8 cellular contexts compared by ENCODE assay signal in genomic region chr3:196740476-196741400, GRCh38. TPM values are rescaled to one million over a fixed set of nuclear protein-coding genes. Genes with fewer than 3 reads are reported as not detected.
DNase-seq lines count a peak whose midpoint lies in the region; ATAC-seq and TF ChIP-seq lines count a peak whose summit lies in the region.

No MANE protein-coding gene starts in this region.

- intact Hi-C loops in head of caudate nucleus (cut with DNase I) (no loop called here), vagina (cut with DNase I) (no loop called here)

- peaks cover 34% of the 10 kb centered on the region for H3K4me1 Mint-ChIP-seq in HFFc6 (ENCODE audit: low read depth)
- H3K4me1 Mint-ChIP-seq in activated naive CD8-positive, alpha-beta T cell (ENCODE audit: low read depth): peaks cover 33% of the 10 kb centered on the region

- no peaks in the 10 kb centered on the region for H3K9me3 ChIP-seq in DND-41 (ENCODE audit: insufficient read depth, low read length, severe bottlenecking)
- no peaks in the 10 kb centered on the region for H3K9me3 ChIP-seq in NT2/D1 (ENCODE audit: insufficient read depth, low read length)
- no peaks in the 10 kb centered on the region for H3K9me3 ChIP-seq in osteoblast (ENCODE audit: low read depth, low read length)
- H3K9me3 ChIP-seq in vagina: no peaks in the 10 kb centered on the region

- H3K27ac ChIP-seq in DND-41 (ENCODE audit: low read length) (peak overlapping the region; percentile 90), osteoblast (ENCODE audit: low read depth, low read length) (peak overlapping the region; percentile 100), vagina (peak overlapping the region; percentile 95)

- no peaks in the 10 kb centered on the region for H3K27me3 Mint-ChIP-seq in HFFc6 (ENCODE audit: insufficient read depth)
- no peaks in the 10 kb centered on the region for H3K27me3 Mint-ChIP-seq in activated naive CD8-positive, alpha-beta T cell

- ATAC-seq in DND-41 (ENCODE audit: insufficient read depth, low read depth) (peak; percentile 13), HG03457 (IDR thresholded peaks at IDR 0.05; ENCODE audit: unreplicated experiment) (no peak)

- H3K4me3 ChIP-seq in DND-41 (ENCODE audit: low read depth in 1 of 2, low read length in 2 of 2) (peak overlapping the region; percentile 79 to 88), NT2/D1 (ENCODE audit: insufficient read length, low read depth) (peak overlapping the region; percentile 95), osteoblast (ENCODE audit: insufficient read depth, low read length) (peak overlapping the region; percentile 99), vagina (peak overlapping the region; percentile 73 to 75)

- H3K27ac Mint-ChIP-seq in HFFc6: peak overlapping the region; percentile 98
- H3K27ac Mint-ChIP-seq in activated naive CD8-positive, alpha-beta T cell: peak overlapping the region; percentile 100

- peak overlapping the region; percentile 83 for H2AFZ ChIP-seq in DND-41 (ENCODE audit: low read depth, low read length)
- H2AFZ ChIP-seq in osteoblast (ENCODE audit: low read length): peak overlapping the region; percentile 85

- H3K4me1 ChIP-seq in DND-41 (ENCODE audit: insufficient read depth, low read length) (peaks cover 26% of the 10 kb centered on the region), NT2/D1 (ENCODE audit: insufficient read depth, insufficient read length) (no peaks in the 10 kb centered on the region), osteoblast (ENCODE audit: insufficient read depth, low read length) (peaks cover 6% of the 10 kb centered on the region), vagina (peaks cover 35% of the 10 kb centered on the region)

- peaks cover 5% of the 10 kb centered on the region for H3K9me3 Mint-ChIP-seq in HFFc6
- H3K9me3 Mint-ChIP-seq in activated naive CD8-positive, alpha-beta T cell (ENCODE audit: low read depth): no peaks in the 10 kb centered on the region

- H3K79me2 ChIP-seq in DND-41 (ENCODE audit: insufficient read depth, low read length) (peaks cover 61% of the 10 kb centered on the region), osteoblast (ENCODE audit: insufficient read depth, low read length) (peaks cover 61% of the 10 kb centered on the region)

- peaks cover 24% of the 10 kb centered on the region for H4K20me1 ChIP-seq in DND-41 (ENCODE audit: insufficient read depth, low read length)
- peaks cover 31% of the 10 kb centered on the region for H4K20me1 ChIP-seq in osteoblast (ENCODE audit: insufficient read depth, low read length)

- TF ChIP-seq CTCF in DND-41 (IDR thresholded peaks at IDR 0.05; ENCODE audit: borderline replicate concordance, extremely low read depth, low read length, poor library complexity, severe bottlenecking): no peak
- TF ChIP-seq CTCF in HFFc6 (IDR thresholded peaks at IDR 0.05): no peak
- TF ChIP-seq CTCF in osteoblast (IDR thresholded peaks at IDR 0.05; ENCODE audit: extremely low read depth, low read depth, low read length): no peak
- TF ChIP-seq CTCF in vagina (IDR thresholded peaks at IDR 0.05): no peak

- H3K4me3 Mint-ChIP-seq in HFFc6: peak overlapping the region; percentile 97
- peak overlapping the region; percentile 100 for H3K4me3 Mint-ChIP-seq in activated naive CD8-positive, alpha-beta T cell

- no peak for TF ChIP-seq POLR2A in vagina (IDR thresholded peaks at IDR 0.05)

- H3K27me3 ChIP-seq in DND-41 (ENCODE audit: insufficient read depth, low read length, poor library complexity): no peaks in the 10 kb centered on the region
- no peaks in the 10 kb centered on the region for H3K27me3 ChIP-seq in NT2/D1 (ENCODE audit: insufficient read depth, insufficient read length)
- H3K27me3 ChIP-seq in osteoblast (ENCODE audit: insufficient read depth, low read length): no peaks in the 10 kb centered on the region
- H3K27me3 ChIP-seq in vagina: no peaks in the 10 kb centered on the region

- DNase-seq in DND-41 (peak; percentile 22), HFFc6 (peak; percentile 65), NT2/D1 (ENCODE audit: low read depth, low spot score) (peak; percentile 27), head of caudate nucleus (peak in 34 of 42 donors; percentile 16 to 60 (median 37)), osteoblast (ENCODE audit: insufficient read length, low spot score, missing footprints) (no peak), vagina (ENCODE audit: extremely low spot score in 2 of 2) (no peak)

- H3K4me2 ChIP-seq in DND-41 (ENCODE audit: insufficient read depth, low read length): peak overlapping the region; percentile 80
- peak overlapping the region; percentile 85 for H3K4me2 ChIP-seq in osteoblast (ENCODE audit: insufficient read depth, low read length)

- H3K36me3 Mint-ChIP-seq in HFFc6 (ENCODE audit: low read depth): peaks cover 10% of the 10 kb centered on the region
- H3K36me3 Mint-ChIP-seq in activated naive CD8-positive, alpha-beta T cell: peaks cover 4% of the 10 kb centered on the region

- H3K36me3 ChIP-seq in DND-41 (ENCODE audit: insufficient read depth, low read length): peaks cover 6% of the 10 kb centered on the region; the same call in 1 of the 2 replicates
- H3K36me3 ChIP-seq in NT2/D1 (ENCODE audit: insufficient read depth, insufficient read length, low read length): peaks cover 3% of the 10 kb centered on the region
- H3K36me3 ChIP-seq in osteoblast (ENCODE audit: insufficient read depth, low read length): no peaks in the 10 kb centered on the region
- no peaks in the 10 kb centered on the region for H3K36me3 ChIP-seq in vagina

- H3K9ac ChIP-seq in DND-41 (ENCODE audit: low read depth, low read length) (peak overlapping the region; percentile 93), NT2/D1 (ENCODE audit: insufficient read length, low read depth) (peak overlapping the region; percentile 98)

RNA-seq across cellular contexts. Expression of gene PAK2, which starts 1.1 kb away (rescaled TPM):
- total RNA-seq in HFFc6 (2021; fragmentation: NEBNext Ultra II Directional; extraction: Animal tissue kit (Norgen Biotek cat#: 25700)): 10 to 100 TPM; 63.9 to 78.0 (median 69.4) TPM
- total RNA-seq in osteoblast (36.6 and 37.4 TPM in 2 replicates), vagina (41.3 TPM)

RNA-seq across cellular contexts. Expression of gene PIGX, which starts 28.6 kb away (rescaled TPM):
- total RNA-seq in HFFc6 (2021; fragmentation: NEBNext Ultra II Directional; extraction: Animal tissue kit (Norgen Biotek cat#: 25700)): 10 to 100 TPM; 19.6 to 25.0 (median 24.2) TPM
- total RNA-seq in osteoblast (19.2 and 26.8 TPM in 2 replicates), vagina (31.9 TPM)

RNA-seq across cellular contexts. Expression of gene CEP19, which starts 28.7 kb away (rescaled TPM):
- total RNA-seq in HFFc6 (2021; fragmentation: NEBNext Ultra II Directional; extraction: Animal tissue kit (Norgen Biotek cat#: 25700)): 1 to 10 TPM; 1.9 to 2.6 (median 2.1) TPM
- total RNA-seq in osteoblast (3.6 and 3.8 TPM in 2 replicates), vagina (1.5 TPM)

Comparison
In these comparisons a context has a peak if more than half of its experiments do, and no peak if none do; other contexts are left out.
1. DNase-seq: peak in DND-41 (single experiment), HFFc6 (single experiment), NT2/D1 (single experiment) and head of caudate nucleus (34 of 42); none in osteoblast (single experiment) and vagina (0 of 2).
2. Peak in every context shown above with its lines, with median percentiles within 50 percentile points of each other: H3K27ac ChIP-seq and H3K4me3 ChIP-seq.